ENCODE assay signal across 1 cellular context in genomic region chr3:71051893-71052687, GRCh38.
A peak's percentile ranks its signal among the peaks of the same experiment; 100 is the strongest.
TF ChIP-seq lines count a peak whose summit lies in the region.

No MANE protein-coding gene starts in this region.

TF ChIP-seq in HEK293, 187 proteins besides CTCF, POLR2A, EP300 and RAD21 (continued from another document and continues in another):
- no peak for TF ChIP-seq ZNF449 (tag by site-specific recombination; IDR thresholded peaks at IDR 0.05)
- no peak; the same call in 1 of the 2 replicates for TF ChIP-seq ZNF24 (tag by site-specific recombination; IDR thresholded peaks at IDR 0.05)
- no peak for TF ChIP-seq ZNF785 (tag by site-specific recombination; IDR thresholded peaks at IDR 0.05)
- TF ChIP-seq ZSCAN18 (tag by site-specific recombination; IDR thresholded peaks at IDR 0.05) = no peak
- peak; percentile 80 for TF ChIP-seq ZBTB17 (tag by site-specific recombination; IDR thresholded peaks at IDR 0.05)
- 0 out of 2 replicates have a peak, but pooled peaks have one; percentile 9 for TF ChIP-seq WT1 (tag by site-specific recombination; IDR thresholded peaks at IDR 0.05)
- TF ChIP-seq BCL11B (tag by site-specific recombination; IDR thresholded peaks at IDR 0.05; ENCODE audit: low read depth) = no peak
- no peak for TF ChIP-seq ZNF621 (tag by site-specific recombination; IDR thresholded peaks at IDR 0.05)
- no peak for TF ChIP-seq PRDM4 (tag by site-specific recombination; IDR thresholded peaks at IDR 0.05)
- no peak for TF ChIP-seq ZBTB49 (tag by site-specific recombination; IDR thresholded peaks at IDR 0.05; ENCODE audit: low read depth)
- TF ChIP-seq KLF16 (tag by site-specific recombination; IDR thresholded peaks at IDR 0.05) = no peak
- TF ChIP-seq BCL11A (tag by site-specific recombination; IDR thresholded peaks at IDR 0.05; ENCODE audit: low read depth) = no peak
- TF ChIP-seq GLIS2 (tag by site-specific recombination; IDR thresholded peaks at IDR 0.05) = no peak
- TF ChIP-seq ZNF146 (tag by site-specific recombination; IDR thresholded peaks at IDR 0.05) = no peak
- TF ChIP-seq ZNF274 (IDR thresholded peaks at IDR 0.05; ENCODE audit: low read length) = no peak
- TF ChIP-seq ZNF274 (tag by site-specific recombination; IDR thresholded peaks at IDR 0.05; ENCODE audit: borderline replicate concordance) = no peak
- no peak for TF ChIP-seq ZNF221 (tag by site-specific recombination; IDR thresholded peaks at IDR 0.05; ENCODE audit: borderline replicate concordance)
- TF ChIP-seq ZNF423 (tag by site-specific recombination; IDR thresholded peaks at IDR 0.05) = no peak
- 0 out of 2 replicates have a peak, but pooled peaks have one; percentile 32 for TF ChIP-seq ZNF366 (tag by site-specific recombination; conservative IDR thresholded peaks at IDR 0.05)
- no peak for TF ChIP-seq MYNN (tag by site-specific recombination; IDR thresholded peaks at IDR 0.05; ENCODE audit: borderline replicate concordance)
- TF ChIP-seq ZNF175 (tag by site-specific recombination; IDR thresholded peaks at IDR 0.05) = no peak
- peak; percentile 86 for TF ChIP-seq GLIS1 (tag by site-specific recombination; IDR thresholded peaks at IDR 0.05)
- TF ChIP-seq REST (tag by site-specific recombination; IDR thresholded peaks at IDR 0.05) = no peak
- TF ChIP-seq FEZF1 (tag by site-specific recombination; IDR thresholded peaks at IDR 0.05) = peak; percentile 35
- no peak for TF ChIP-seq ZNF335 (tag by site-specific recombination; conservative IDR thresholded peaks at IDR 0.05)
- no peak for TF ChIP-seq GLI2 (tag by site-specific recombination; IDR thresholded peaks at IDR 0.05; ENCODE audit: borderline replicate concordance, low read depth)
- peak; percentile 98 for TF ChIP-seq PRDM6 (tag by site-specific recombination; IDR thresholded peaks at IDR 0.05)
- no peak for TF ChIP-seq ZFP41 (tag by site-specific recombination; IDR thresholded peaks at IDR 0.05; ENCODE audit: borderline replicate concordance)
- TF ChIP-seq ZNF169 (tag by site-specific recombination; IDR thresholded peaks at IDR 0.05) = no peak
- TF ChIP-seq ZNF776 (tag by site-specific recombination; IDR thresholded peaks at IDR 0.05; ENCODE audit: borderline replicate concordance) = no peak
- no peak for TF ChIP-seq ZNF174 (tag by site-specific recombination; IDR thresholded peaks at IDR 0.05)
- no peak for TF ChIP-seq ZNF239 (tag by site-specific recombination; IDR thresholded peaks at IDR 0.05)
- TF ChIP-seq TCF7L2 (IDR thresholded peaks at IDR 0.05; ENCODE audit: borderline replicate concordance, low read depth, low read length) = peak; percentile 50; the same call in 1 of the 2 replicates
- TF ChIP-seq GFI1B (tag by site-specific recombination; IDR thresholded peaks at IDR 0.05) = peak; percentile 69; the same call in 1 of the 2 replicates
- TF ChIP-seq HOXC10 (CRISPR knock-in tag; IDR thresholded peaks at IDR 0.05) = no peak
- TF ChIP-seq TRIM28 (IDR thresholded peaks at IDR 0.05; ENCODE audit: borderline replicate concordance, low read length) = peak; percentile 56; the same call in 1 of the 2 replicates
- TF ChIP-seq ZNF121 (tag by site-specific recombination; IDR thresholded peaks at IDR 0.05) = no peak
- no peak for TF ChIP-seq ZFP3 (tag by site-specific recombination; IDR thresholded peaks at IDR 0.05; ENCODE audit: low read depth)
- TF ChIP-seq ZNF473 (tag by site-specific recombination; IDR thresholded peaks at IDR 0.05) = no peak
- no peak for TF ChIP-seq ZNF76 (tag by site-specific recombination; IDR thresholded peaks at IDR 0.05; ENCODE audit: borderline replicate concordance, low read depth)
- no peak for TF ChIP-seq ZNF302 (tag by site-specific recombination; IDR thresholded peaks at IDR 0.05; ENCODE audit: low read depth)
- no peak for TF ChIP-seq AEBP2 (tag by site-specific recombination; IDR thresholded peaks at IDR 0.05; ENCODE audit: borderline replicate concordance)
- TF ChIP-seq ZNF18 (tag by site-specific recombination; IDR thresholded peaks at IDR 0.05) = no peak
- no peak for TF ChIP-seq ZBTB1 (tag by site-specific recombination; IDR thresholded peaks at IDR 0.05)
- no peak for TF ChIP-seq ZNF544 (tag by site-specific recombination; IDR thresholded peaks at IDR 0.05)
- TF ChIP-seq HIC1 (tag by site-specific recombination; IDR thresholded peaks at IDR 0.05) = 0 out of 2 replicates have a peak, but pooled peaks have one; percentile 30
